8 cellular contexts compared by ENCODE assay signal in the genomic region with DNA sequence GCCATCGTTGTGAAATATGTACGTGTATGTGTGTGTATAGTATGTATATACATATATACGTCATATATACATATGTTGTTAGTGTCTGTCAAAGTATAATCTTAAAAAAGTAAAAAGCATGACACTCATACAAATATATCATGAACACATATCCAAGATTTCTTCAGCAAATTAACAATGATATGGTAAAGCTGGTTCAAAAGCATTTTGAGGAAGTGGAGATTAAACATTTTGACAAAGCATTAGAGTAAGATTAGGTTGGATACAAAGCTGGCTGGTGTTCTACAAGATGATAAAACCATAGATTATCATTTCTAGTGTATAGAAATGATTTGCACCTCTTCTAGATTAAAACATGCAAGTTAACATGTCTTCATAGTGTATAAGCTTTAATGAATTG. TPM values are rescaled to one million over a fixed set of nuclear protein-coding genes. Genes with fewer than 3 reads are reported as not detected.
DNase-seq lines count a peak whose midpoint lies in the region; ATAC-seq, FAIRE-seq and TF ChIP-seq lines count a peak whose summit lies in the region.

No MANE protein-coding gene starts in this region.

- H3K9ac ChIP-seq in K562 (ENCODE audit: insufficient read depth in 1 of 2, low read depth in 2 of 2, low read length in 2 of 2) (peak overlapping the region in 1 of 2 experiments; percentile 91; a peak in 2 of 4 replicates), mesendoderm (ENCODE audit: low read length) (peak overlapping the region; percentile 95)

- H3K56ac ChIP-seq in mesendoderm (ENCODE audit: low read length), result peak overlapping the region; percentile 99

- H3K27ac ChIP-seq in left ventricle myocardium inferior (replicated peaks) (peak overlapping the region; percentile 99), K562 (ENCODE audit: extremely low read depth, low read depth, low read length) (peak overlapping the region; percentile 95), mesendoderm (ENCODE audit: low read depth, low read length) (no peak overlapping the region), vagina (peak overlapping the region; percentile 97)

- no peak for DNase-seq in left ventricle myocardium inferior
- DNase-seq in Right ventricle myocardium inferior (ENCODE audit: missing footprints), result no peak
- DNase-seq in K562 (ENCODE audit: extremely low read depth in 1 of 4, low spot score in 3 of 4), result no peak
- no peak for DNase-seq in mesendoderm
- DNase-seq in vagina (ENCODE audit: extremely low spot score in 2 of 2), result no peak
- no peak for DNase-seq in GM13976 (ENCODE audit: low spot score)
- DNase-seq in globus pallidus (ENCODE audit: low spot score), result no peak

- no peak overlapping the region for H2BK120ac ChIP-seq in mesendoderm (ENCODE audit: low read depth, low read length)

- H3K23ac ChIP-seq in mesendoderm (ENCODE audit: low read length), result no peak overlapping the region

- TF ChIP-seq CTCF in left ventricle myocardium inferior (IDR thresholded peaks at IDR 0.05; ENCODE audit: borderline replicate concordance) (no peak), K562 (IDR thresholded peaks at IDR 0.05 in 2 of 3, conservative IDR thresholded peaks at IDR 0.05 in 1 of 3; ENCODE audit: insufficient read depth in 2 of 3, low read depth in 1 of 3, low read length in 3 of 3) (no peak), vagina (IDR thresholded peaks at IDR 0.05) (no peak), GM13976 (IDR thresholded peaks at IDR 0.05; ENCODE audit: borderline replicate concordance, control extremely low read depth, extremely low read depth, insufficient read depth, missing control alignments) (no peak)

- peak overlapping the region; percentile 97 for H3K4me2 ChIP-seq in K562 (ENCODE audit: insufficient read depth, low read length)
- H3K4me2 ChIP-seq in mesendoderm (ENCODE audit: low read length), result no peak overlapping the region

- TF ChIP-seq RAD21 in K562 (CRISPR knock-in tag; conservative IDR thresholded peaks at IDR 0.05 in 1 of 2, IDR thresholded peaks at IDR 0.05 in 1 of 2), result no peak

- H4K8ac ChIP-seq in mesendoderm (ENCODE audit: low read depth, low read length), result no peak overlapping the region

- no peak overlapping the region for H2BK5ac ChIP-seq in mesendoderm (ENCODE audit: low read length)

- H3K36me3 ChIP-seq in left ventricle myocardium inferior (no peaks in the 10 kb centered on the region), K562 (ENCODE audit: control insufficient read depth, insufficient read depth, low read length) (peaks cover 6% of the 10 kb centered on the region), mesendoderm (ENCODE audit: control insufficient read depth, insufficient read depth, low read length) (no peaks in the 10 kb centered on the region), vagina (no peaks in the 10 kb centered on the region)

- H2AK5ac ChIP-seq in mesendoderm (ENCODE audit: low read length), result no peak overlapping the region

- no TSS peak for BruUV-seq in K562 (replicated peaks; lab: Mats Ljungman, UMichigan)

- CTCF ChIA-PET in K562 (lab: Yijun Ruan, JAX; ENCODE audit: low intra/inter-chr PET ratio), result no interaction called here

- ATAC-seq in Right ventricle myocardium inferior, result no peak
- ATAC-seq in K562, result no peak
- ATAC-seq in GM18858 (IDR thresholded peaks at IDR 0.05; ENCODE audit: unreplicated experiment), result no peak

- peaks cover 19% of the 10 kb centered on the region for H3K79me1 ChIP-seq in mesendoderm (ENCODE audit: low read length)

- H3K18ac ChIP-seq in mesendoderm (ENCODE audit: low read length), result no peak overlapping the region

- H2AFZ ChIP-seq in K562 (ENCODE audit: low read depth, low read length), result peak overlapping the region; percentile 96

- TF ChIP-seq EP300 in K562 (IDR thresholded peaks at IDR 0.05; ENCODE audit: low read length), result no peak

- H3K9me1 ChIP-seq in K562 (ENCODE audit: control insufficient read depth, insufficient read depth, low read length), result no peaks in the 10 kb centered on the region

- H3K79me2 ChIP-seq in K562 (ENCODE audit: control insufficient read depth, insufficient read depth, low read length), result peaks cover 37% of the 10 kb centered on the region
- H3K79me2 ChIP-seq in mesendoderm (ENCODE audit: control insufficient read depth, insufficient read depth, low read length), result peaks cover 32% of the 10 kb centered on the region

- H3K4ac ChIP-seq in mesendoderm (ENCODE audit: low read depth, low read length), result no peak overlapping the region

- 19% methylated on average over 3 of the region's 3 CpGs for WGBS in K562 (ENCODE audit: insufficient coverage, low coverage, missing lambda C conversion rate)
- WGBS in mesendoderm (ENCODE audit: extremely low coverage, insufficient coverage, low lambda C conversion rate), result no CpG with 5 or more reads among the region's 3 CpGs

- H3K4me3 ChIP-seq in left ventricle myocardium inferior (peak overlapping the region; percentile 95), K562 (peak overlapping the region; percentile 96), mesendoderm (ENCODE audit: low read length) (no peak overlapping the region), vagina (peak overlapping the region; percentile 96 to 97)

- H3K4me1 ChIP-seq in left ventricle myocardium inferior (peaks cover 44% of the 10 kb centered on the region), K562 (replicated peaks in 1 of 2; ENCODE audit: control insufficient read depth in 2 of 2, insufficient read depth in 2 of 2, low read length in 2 of 2) (peaks cover 4 to 7% of the 10 kb centered on the region in 2 experiments; a peak in 3 of 5 replicates), mesendoderm (ENCODE audit: control insufficient read depth, low read depth, low read length) (peaks cover 7% of the 10 kb centered on the region), vagina (peaks cover 36% of the 10 kb centered on the region)

- no peak overlapping the region for H2BK15ac ChIP-seq in mesendoderm (replicated peaks; ENCODE audit: low read depth)

- in situ Hi-C loops in K562 (cut with MboI), result no loop called here
- in situ Hi-C loops in GM13976 (cut with MboI; ENCODE audit: low sequenced_read_pairs, unreplicated experiment), result no loop called here

- FAIRE-seq in K562 (lab: Jason Lieb, UNC), result no peak

- intact Hi-C loops in left ventricle myocardium inferior (cut with micrococcal nuclease), result no loop called here
- intact Hi-C loops in Right ventricle myocardium inferior (cut with DNase I), result loop anchor here (5.0 to 10.0 kb wide), 2 partner anchors 76 to 354 kb away; partner anchors contain the start of gene H2AZ2
- intact Hi-C loops in K562 (cut with micrococcal nuclease), result no loop called here
- intact Hi-C loops in vagina (cut with DNase I), result no loop called here

- POLR2A ChIA-PET in K562 (lab: Yijun Ruan, JAX), result interaction anchor here (0.7 to 1.2 kb wide), 3 partner anchors 20 to 87 kb away, joined by 3 read pairs; no protein-coding TSS in a partner anchor

- no peaks in the 10 kb centered on the region for H4K20me1 ChIP-seq in K562 (replicated peaks; ENCODE audit: control insufficient read depth, insufficient read depth, low read length)

- no peak for TF ChIP-seq POLR2A in K562 (conservative IDR thresholded peaks at IDR 0.05)
- TF ChIP-seq POLR2A in vagina (IDR thresholded peaks at IDR 0.05), result no peak

- H3K9me3 ChIP-seq in left ventricle myocardium inferior (replicated peaks), result no peaks in the 10 kb centered on the region
- no peaks in the 10 kb centered on the region for H3K9me3 ChIP-seq in K562 (replicated peaks; ENCODE audit: control insufficient read depth, insufficient read depth, low read depth, low read length)
- no peaks in the 10 kb centered on the region for H3K9me3 ChIP-seq in vagina

- H3K27me3 ChIP-seq in left ventricle myocardium inferior (ENCODE audit: low read depth), result peaks cover 11% of the 10 kb centered on the region
- H3K27me3 ChIP-seq in K562 (ENCODE audit: control insufficient read depth in 2 of 2, insufficient read depth in 2 of 2, low read length in 2 of 2), result no peaks in the 10 kb centered on the region
- H3K27me3 ChIP-seq in mesendoderm (ENCODE audit: insufficient read depth, low read length, poor library complexity), result no peaks in the 10 kb centered on the region
- H3K27me3 ChIP-seq in vagina, result no peaks in the 10 kb centered on the region

- H4K5ac ChIP-seq in mesendoderm (ENCODE audit: low read length), result no peak overlapping the region

RNA-seq across cellular contexts. Expression of gene NUDCD3, which starts 0.8 kb away (rescaled TPM):
- total RNA-seq in left ventricle myocardium inferior (107 TPM), Right ventricle myocardium inferior (112 TPM), K562 (2014; rRNA removed) (38.9 and 44.2 TPM in 2 replicates), K562 (2014; rRNA removed; fragmentation: Illumina TruSeq; extraction: Trizol) (34.1 and 34.5 TPM in 2 replicates), K562 (2015; rRNA removed; fragmentation: Illumina TruSeq; extraction: Trizol) (32.2 and 36.5 TPM in 2 replicates), K562 (2021) (64.2 and 67.5 TPM in 2 replicates), vagina (48.6 TPM)
- total RNA-seq in K562 (2011; cell fraction: chromatin; rRNA removed; ENCODE audit: low replicate concordance), result 63.6 and 73.8 TPM in 2 replicates
- 37.4 and 47.0 TPM in 2 replicates for total RNA-seq in K562 (2011; cell fraction: nucleolus; rRNA removed)
- total RNA-seq in K562 (2011; cell fraction: nucleoplasm; rRNA removed), result 50.4 and 63.1 TPM in 2 replicates
- polyA plus RNA-seq in K562 (2011; rRNA removed) (44.1 and 48.8 TPM in 2 replicates), K562 (2014; fragmentation: Illumina TruSeq; extraction: Trizol) (36.6 and 42.6 TPM in 2 replicates), K562 (2014; fragmentation: Nextera tagmentation; extraction: Ambion mirVana) (10 to 100 TPM; 24.8 to 51.1 TPM), K562 (2014; rRNA removed) (33.2 and 37.9 TPM in 2 replicates)
- 31.6 and 43.3 TPM in 2 replicates for polyA plus RNA-seq in K562 (2011; cell fraction: cytosol; rRNA removed)
- 40.4 and 53.9 TPM in 2 replicates for polyA plus RNA-seq in K562 (2011; cell fraction: nucleus; rRNA removed)
- polyA plus RNA-seq in K562 (2012), result 43.7 and 44.4 TPM in 2 replicates
- 87.8 and 95.8 TPM in 2 replicates for polyA minus RNA-seq in K562 (2011; rRNA and poly(A)+ RNA removed)
- polyA minus RNA-seq in K562 (2011; cell fraction: cytosol; rRNA and poly(A)+ RNA removed), result 34.4 and 44.3 TPM in 2 replicates
- 27.1 and 34.5 TPM in 2 replicates for polyA minus RNA-seq in K562 (2011; cell fraction: nucleus; rRNA and poly(A)+ RNA removed)
- 34.4 TPM for polyA plus RNA-seq in mesendoderm (2013, experiment 1 of 2)
- polyA plus RNA-seq in mesendoderm (2013, experiment 2 of 2), result 32.5 TPM

RNA-seq across cellular contexts. Expression of gene NPC1L1, which starts 49.9 kb away (rescaled TPM):
- total RNA-seq in left ventricle myocardium inferior (0.19 TPM), Right ventricle myocardium inferior (0.05 TPM), K562 (2014; rRNA removed) (0.18 TPM in 1 of 2 replicates, not detected in the other), K562 (2014; rRNA removed; fragmentation: Illumina TruSeq; extraction: Trizol) (not detected in 2 replicates), K562 (2015; rRNA removed; fragmentation: Illumina TruSeq; extraction: Trizol) (not detected in 2 replicates), K562 (2021) (0.02 and 0.07 TPM in 2 replicates), vagina (0.49 TPM)
- 0.26 and 0.81 TPM in 2 replicates for total RNA-seq in K562 (2011; cell fraction: chromatin; rRNA removed; ENCODE audit: low replicate concordance)
- 0.33 and 0.39 TPM in 2 replicates for total RNA-seq in K562 (2011; cell fraction: nucleolus; rRNA removed)
- 0.15 and 0.37 TPM in 2 replicates for total RNA-seq in K562 (2011; cell fraction: nucleoplasm; rRNA removed)
- polyA plus RNA-seq in K562 (2011; rRNA removed) (0.08 and 0.14 TPM in 2 replicates), K562 (2014; fragmentation: Illumina TruSeq; extraction: Trizol) (0.01 and 0.06 TPM in 2 replicates), K562 (2014; fragmentation: Nextera tagmentation; extraction: Ambion mirVana) (not detected), K562 (2014; rRNA removed) (0.07 TPM in 1 of 2 replicates, not detected in the other)
- 0.10 and 0.18 TPM in 2 replicates for polyA plus RNA-seq in K562 (2011; cell fraction: cytosol; rRNA removed)
- polyA plus RNA-seq in K562 (2011; cell fraction: nucleus; rRNA removed), result 0.74 and 1.1 TPM in 2 replicates
- polyA plus RNA-seq in K562 (2012), result 0.08 and 0.11 TPM in 2 replicates
- 0.06 and 0.11 TPM in 2 replicates for polyA minus RNA-seq in K562 (2011; rRNA and poly(A)+ RNA removed)
- not detected in 2 replicates for polyA minus RNA-seq in K562 (2011; cell fraction: cytosol; rRNA and poly(A)+ RNA removed)
- polyA minus RNA-seq in K562 (2011; cell fraction: nucleus; rRNA and poly(A)+ RNA removed), result 0.13 and 0.44 TPM in 2 replicates
- polyA plus RNA-seq in mesendoderm (2013, experiment 1 of 2), result 0.22 TPM
- 0.18 TPM for polyA plus RNA-seq in mesendoderm (2013, experiment 2 of 2)
